In the genomic region with DNA sequence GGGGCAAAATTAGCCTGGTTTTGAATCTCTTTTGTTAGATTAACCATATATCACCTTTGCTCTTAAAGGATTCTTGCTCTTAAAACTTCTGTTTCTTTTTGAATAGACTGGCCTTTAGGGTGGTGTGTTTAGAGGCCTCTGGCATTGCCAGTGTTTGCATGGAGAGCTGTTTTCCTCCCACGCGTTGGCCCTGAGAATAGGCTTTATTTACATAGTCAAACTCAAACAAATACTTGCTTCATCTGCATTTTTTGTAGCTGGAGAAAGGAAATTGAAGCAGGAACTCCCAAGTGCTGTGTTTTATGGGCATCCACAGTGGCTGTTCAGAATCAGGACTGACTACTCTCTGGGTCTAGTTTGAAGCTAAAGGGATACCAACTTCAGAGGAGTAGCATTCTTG, we compare ENCODE assay signal across 16 cellular contexts. TPM values are rescaled to one million over a fixed set of nuclear protein-coding genes. Genes with fewer than 3 reads are reported as not detected.
A peak's percentile ranks its signal among the peaks of the same experiment; 100 is the strongest.
DNase-seq lines count a peak whose midpoint lies in the region; ATAC-seq, FAIRE-seq and TF ChIP-seq lines count a peak whose summit lies in the region.
"Had no signal": no experiment of that assay in that cellular context is flagged by ENCODE, and none has a peak within 500 bp of the region (broad histone marks: within the 10 kb centered on the region; RNA-seq: fewer than 3 reads in every experiment).

No MANE protein-coding gene starts in this region.

- H3K27me3 ChIP-seq in HAP-1 (ENCODE audit: low read depth) = no peaks in the 10 kb centered on the region
- H3K27me3 ChIP-seq in pancreas = no peaks in the 10 kb centered on the region

- peak; percentile 56 to 75 (median 62) for ATAC-seq in pancreas
- ATAC-seq in HG02763 (IDR thresholded peaks at IDR 0.05; ENCODE audit: unreplicated experiment) = no peak
- ATAC-seq in GM18505 (IDR thresholded peaks at IDR 0.05; ENCODE audit: unreplicated experiment) = no peak
- no peak for ATAC-seq in GM18867 (IDR thresholded peaks at IDR 0.05; ENCODE audit: unreplicated experiment)

- H3K4me3 ChIP-seq in HAP-1 (no peak overlapping the region), fibroblast of pulmonary artery (replicated peaks; ENCODE audit: low read depth, low read length) (no peak overlapping the region), pancreas (no peak overlapping the region)

- TF ChIP-seq CTCF in fibroblast of pulmonary artery (IDR thresholded peaks at IDR 0.05; ENCODE audit: low read length, missing control alignments) = no peak
- no peak for TF ChIP-seq CTCF in pancreas (IDR thresholded peaks at IDR 0.05)

- no peak for TF ChIP-seq POLR2A in GM18505 (IDR thresholded peaks at IDR 0.05; ENCODE audit: borderline replicate concordance, extremely low read depth, insufficient read depth, insufficient read length)

- in situ Hi-C loops in HAP-1 (cut with MboI; ENCODE audit: low sequenced_read_pairs) = no loop called here

- FAIRE-seq in pancreas (lab: Jason Lieb, UNC) = no peak
- FAIRE-seq: D721Med, GM18507 had no signal

- H3K9me3 ChIP-seq in HAP-1 (no peaks in the 10 kb centered on the region), pancreas (no peaks in the 10 kb centered on the region)

- H3K36me3 ChIP-seq in HAP-1 (replicated peaks) (no peaks in the 10 kb centered on the region), pancreas (no peaks in the 10 kb centered on the region)

- intact Hi-C loops in pancreas (cut with DNase I) = no loop called here

- peak overlapping the region in 1 of 4 donors; percentile 46 for H3K27ac ChIP-seq in pancreas
- H3K27ac ChIP-seq: parathyroid adenoma had no signal

- H3K4me1 ChIP-seq in HAP-1 (peaks cover 17% of the 10 kb centered on the region), pancreas (no peaks in the 10 kb centered on the region)

- DNase-seq in HAP-1 (ENCODE audit: low spot score in 2 of 2) (peak; percentile 69 to 75), NCI-H526 treated with DMSO at 0.1 percent for 48 hours (lab: John Stamatoyannopoulos, UW) (peak; percentile 97), fibroblast of pulmonary artery (ENCODE audit: low read depth) (peak; percentile 76), pancreas (peak in 3 of 6 donors; percentile 38 to 50 (median 47)), LoVo (ENCODE audit: low spot score) (no peak)
- DNase-seq: amygdala; Kasumi-1; stimulated activated CD4-positive, alpha-beta T cell treated with anti-CD3 and anti-CD28 coated beads, Interleukin-4, amount 100 ng/mL, for 4 hours had no signal

- 4 to 10% methylated on average over 2 of the region's 2 CpGs for WGBS in pancreas, 2 donors

RNA-seq across cellular contexts. Expression of a gene that starts 2.7 kb away (rescaled TPM):
- total RNA-seq in pancreas = 1 to 10 TPM; 3.2 to 6.6 (median 4.2) TPM
- 1 to 10 TPM; 3.3 to 3.8 TPM for polyA plus RNA-seq in pancreas
- total RNA-seq: T-helper 1 cell treated with Interleukin-12 subunit alpha and Interleukin-12 subunit beta and Interleukin-4 antibody, amounts not matched to agents 30 ng/mL and 1 ng/mL, for 36 hours had no signal

RNA-seq across cellular contexts. Expression of a gene that starts 23.3 kb away (rescaled TPM):
- 1 to 10 TPM in 3 of 6 donors, under 1 TPM in 3; 0.60 to 1.9 (median 0.92) TPM for total RNA-seq in pancreas
- polyA plus RNA-seq in pancreas = 1 to 10 TPM; 1.1 to 1.9 TPM
- total RNA-seq: subcutaneous adipose tissue; T-helper 1 cell treated with Interleukin-12 subunit alpha and Interleukin-12 subunit beta and Interleukin-4 antibody, amounts not matched to agents 30 ng/mL and 1 ng/mL, for 36 hours had no signal

Comparison
In these comparisons a context has a peak if more than half of its experiments do, and no peak if none do; other contexts are left out.
1. ATAC-seq: peak in pancreas (4 of 4); none in HG02763 (single experiment), GM18505 (single experiment) and GM18867 (single experiment).